In the genomic region with DNA sequence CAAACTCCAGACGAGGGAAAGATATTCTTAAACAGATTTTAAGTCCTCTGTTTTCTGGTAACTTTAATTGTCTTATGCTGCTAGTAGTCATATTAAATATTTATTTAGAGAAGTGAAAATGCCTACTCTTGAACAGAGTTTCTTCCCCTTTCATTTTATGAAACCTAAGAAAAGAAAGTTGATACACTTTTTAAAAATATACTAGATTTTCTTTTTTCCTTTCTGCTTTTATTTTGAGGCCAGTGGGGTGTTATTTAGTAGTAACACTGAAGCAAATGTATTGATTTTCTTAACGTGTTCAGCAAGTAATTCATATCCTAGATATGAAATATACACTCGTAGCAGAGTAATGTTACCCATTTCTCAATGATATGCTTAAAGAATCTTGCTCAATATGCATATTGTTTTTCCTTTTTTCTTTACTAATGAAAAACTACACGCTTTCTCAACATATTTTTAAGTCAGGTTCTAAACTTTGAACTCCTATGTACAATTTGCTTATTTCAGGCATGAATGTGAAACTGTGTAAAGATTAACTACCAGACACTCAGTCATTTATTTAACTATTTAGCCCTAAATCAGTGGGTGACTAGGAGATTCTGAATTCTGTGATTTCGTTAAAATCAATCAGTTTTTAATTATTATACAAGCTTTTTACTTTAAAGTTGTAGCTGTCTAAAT, we compare ENCODE assay signal across 14 cellular contexts. TPM values are rescaled to one million over a fixed set of nuclear protein-coding genes. Genes with fewer than 3 reads are reported as not detected.
DNase-seq lines count a peak whose midpoint lies in the region; ATAC-seq, FAIRE-seq and TF ChIP-seq lines count a peak whose summit lies in the region.
"Had no signal": no experiment of that assay in that cellular context is flagged by ENCODE, and none has a peak within 500 bp of the region (broad histone marks: within the 10 kb centered on the region; RNA-seq: fewer than 3 reads in every experiment).

No MANE protein-coding gene starts in this region.

- H3K14ac ChIP-seq in mesenchymal stem cell (ENCODE audit: low read length in 2 of 2), result no peak overlapping the region

- peak; percentile 23 for FAIRE-seq in GM12891 (lab: Jason Lieb, UNC)

- DNase-seq in GM12891 (ENCODE audit: insufficient read length, low spot score) (no peak), MV-4-11 (lab: John Stamatoyannopoulos, UW) (peak; percentile 65), mesenchymal stem cell (no peak), Ammon's horn (ENCODE audit: low spot score) (no peak), mesothelial cell of epicardium (ENCODE audit: low spot score in 2 of 2, unreplicated experiment in 2 of 2) (no peak)
- DNase-seq: NCI-H1930 had no signal

- no peaks in the 10 kb centered on the region for H3K27me3 Mint-ChIP-seq in mesothelial cell of epicardium (ENCODE audit: low read depth)

- H3K4me3 Mint-ChIP-seq in mesothelial cell of epicardium, result no peak overlapping the region

- no peak overlapping the region for H4K91ac ChIP-seq in mesenchymal stem cell (ENCODE audit: low read length)

- no peak overlapping the region for H3K4ac ChIP-seq in mesenchymal stem cell (ENCODE audit: low read depth in 1 of 2, low read length in 2 of 2)

- no peak overlapping the region for H2BK15ac ChIP-seq in mesenchymal stem cell (ENCODE audit: low read depth, poor library complexity, severe bottlenecking)

- ATAC-seq in GM21576 (IDR thresholded peaks at IDR 0.05; ENCODE audit: unreplicated experiment) (peak; percentile 35), GM19455 (IDR thresholded peaks at IDR 0.05; ENCODE audit: unreplicated experiment) (no peak), GM18505 (IDR thresholded peaks at IDR 0.05; ENCODE audit: unreplicated experiment) (no peak)

- no peak overlapping the region for H3K27ac ChIP-seq in mesenchymal stem cell (ENCODE audit: low read length, poor library complexity, severe bottlenecking)
- H3K27ac ChIP-seq: HL-60, SK-N-MC had no signal

- peak overlapping the region in 1 of 2 experiments; percentile 69 for H3K4me3 ChIP-seq in mesenchymal stem cell (ENCODE audit: insufficient read depth in 1 of 2, low read depth in 1 of 2, low read length in 2 of 2)
- H3K4me3 ChIP-seq: SK-N-MC had no signal

- no peaks in the 10 kb centered on the region for H3K36me3 Mint-ChIP-seq in mesothelial cell of epicardium

- no peaks in the 10 kb centered on the region for H3K36me3 ChIP-seq in mesenchymal stem cell (ENCODE audit: control insufficient read depth in 1 of 2, insufficient read depth in 2 of 2, low read depth in 1 of 2, low read length in 2 of 2)
- H3K36me3 ChIP-seq: tibial nerve had no signal

- TF ChIP-seq POLR2A in GM12891 (IDR thresholded peaks at IDR 0.05; ENCODE audit: low read depth, low read length) (no peak), GM18505 (IDR thresholded peaks at IDR 0.05; ENCODE audit: borderline replicate concordance, extremely low read depth, insufficient read depth, insufficient read length) (no peak)

- H3K18ac ChIP-seq in mesenchymal stem cell (ENCODE audit: low read depth in 1 of 2, low read length in 2 of 2), result no peak overlapping the region

- no peak overlapping the region for H2BK120ac ChIP-seq in mesenchymal stem cell (ENCODE audit: low read depth, low read length)

- no peak overlapping the region for H2BK12ac ChIP-seq in mesenchymal stem cell (ENCODE audit: low read length in 2 of 2)

- no peak overlapping the region for H2AFZ ChIP-seq in mesenchymal stem cell (ENCODE audit: low read depth, low read length)

- 100% methylated on average over 1 of the region's 5 CpGs for WGBS in mesenchymal stem cell

- H3K9me3 ChIP-seq in mesenchymal stem cell (ENCODE audit: control insufficient read depth, low read length), result no peaks in the 10 kb centered on the region
- H3K9me3 ChIP-seq: tibial nerve had no signal

- no peaks in the 10 kb centered on the region for H3K27me3 ChIP-seq in mesenchymal stem cell (ENCODE audit: control insufficient read depth in 1 of 2, insufficient read depth in 1 of 2, low read length in 2 of 2)
- H3K27me3 ChIP-seq: tibial nerve had no signal

- no peak for TF ChIP-seq CTCF in mesothelial cell of epicardium (IDR thresholded peaks at IDR 0.05; ENCODE audit: unreplicated experiment)

- no peak overlapping the region for H3K23ac ChIP-seq in mesenchymal stem cell (ENCODE audit: low read length in 2 of 2)

- H3K27ac Mint-ChIP-seq in mesothelial cell of epicardium, result no peak overlapping the region

- no peak overlapping the region for H4K8ac ChIP-seq in mesenchymal stem cell (ENCODE audit: low read length)

- H2AK5ac ChIP-seq in mesenchymal stem cell (ENCODE audit: low read length, severe bottlenecking), result no peak overlapping the region

- H3K79me1 ChIP-seq in mesenchymal stem cell (replicated peaks; ENCODE audit: low read length, poor library complexity, severe bottlenecking), result no peaks in the 10 kb centered on the region

- H3K4me1 Mint-ChIP-seq in mesothelial cell of epicardium, result peaks cover 34% of the 10 kb centered on the region

- no peak overlapping the region for H3K4me2 ChIP-seq in mesenchymal stem cell (ENCODE audit: low read length, poor library complexity, severe bottlenecking)

- no peak overlapping the region for H2BK5ac ChIP-seq in mesenchymal stem cell (ENCODE audit: low read depth, low read length, poor library complexity, severe bottlenecking)

- peak overlapping the region; percentile 75 for H3K9ac ChIP-seq in mesenchymal stem cell (ENCODE audit: low read length)

- H3K4me1 ChIP-seq in mesenchymal stem cell (ENCODE audit: control insufficient read depth, insufficient read depth, low read depth, low read length), result peaks cover 2% of the 10 kb centered on the region

- no peaks in the 10 kb centered on the region for H3K9me3 Mint-ChIP-seq in mesothelial cell of epicardium

TF ChIP-seq in GM12891, 5 proteins besides CTCF, POLR2A, EP300 and RAD21:
- TF ChIP-seq TAF1 (IDR thresholded peaks at IDR 0.05; ENCODE audit: low read depth, low read length) (no peak), SPI1 (IDR thresholded peaks at IDR 0.05; ENCODE audit: low read depth, low read length) (peak; percentile 42; the same call in 1 of the 2 replicates), PAX5 (IDR thresholded peaks at IDR 0.05; ENCODE audit: insufficient read depth, low read length, severe bottlenecking) (no peak)

RNA-seq across cellular contexts. Expression of a gene that starts 0.7 kb away (rescaled TPM):
- 16.4 TPM for polyA plus RNA-seq in GM12891 (2012; ENCODE audit: low read depth, missing spikeins)
- 4.1 TPM for polyA plus RNA-seq in mesenchymal stem cell (2013, experiment 1 of 2)
- polyA plus RNA-seq in mesenchymal stem cell (2013, experiment 2 of 2), result 4.0 TPM
- 0.09 to 0.23 TPM (median 0.20 TPM) in 3 replicates for total RNA-seq in mesothelial cell of epicardium
- total RNA-seq: activated CD8-positive, alpha-beta memory T cell treated with anti-CD3 and anti-CD28 coated beads for 36 hours; lung microvascular endothelial cell had no signal
